7 cellular contexts compared by ENCODE assay signal in the genomic region with DNA sequence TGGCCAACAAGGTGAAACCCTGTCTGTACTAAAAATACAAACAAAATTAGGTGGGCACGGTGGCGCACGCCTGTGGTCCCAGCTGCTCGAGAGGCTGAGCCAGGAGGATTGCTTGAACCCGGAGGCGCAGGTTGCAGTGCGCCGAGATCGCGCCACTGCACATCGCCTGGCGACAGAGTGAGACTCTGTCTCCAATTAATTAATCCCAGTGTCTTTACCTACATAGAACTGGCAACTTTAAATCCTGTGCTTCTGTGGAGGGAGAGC. TPM values are rescaled to one million over a fixed set of nuclear protein-coding genes. Genes with fewer than 3 reads are reported as not detected.
DNase-seq lines count a peak whose midpoint lies in the region; ATAC-seq, FAIRE-seq and TF ChIP-seq lines count a peak whose summit lies in the region.
"Had no signal": no experiment of that assay in that cellular context is flagged by ENCODE, and none has a peak within 500 bp of the region (broad histone marks: within the 10 kb centered on the region; RNA-seq: fewer than 3 reads in every experiment).

No MANE protein-coding gene starts in this region.

- peak overlapping the region; percentile 95 for H3K27ac Mint-ChIP-seq in activated T-helper 17 cell treated with anti-CD3 and anti-CD28 coated beads, Interleukin-2, amount 50 U/mL, for 72 hours
- peak overlapping the region; percentile 93 to 94 for H3K27ac Mint-ChIP-seq in natural killer cell treated with Interleukin-12 subunit alpha and Interleukin-12 subunit beta and Interleukin-15 and Interleukin-18, amount 100 ng/mL, for 72 hours

- FAIRE-seq in RCC 7860 (lab: Jason Lieb, UNC) = no peak

- H3K36me3 ChIP-seq in GM06990 (ENCODE audit: control insufficient read depth, insufficient read depth, low read length) = peaks cover 6% of the 10 kb centered on the region

- peaks cover 21% of the 10 kb centered on the region for H3K36me3 Mint-ChIP-seq in activated T-helper 17 cell treated with anti-CD3 and anti-CD28 coated beads, Interleukin-2, amount 50 U/mL, for 72 hours (ENCODE audit: low read depth)
- H3K36me3 Mint-ChIP-seq in natural killer cell treated with Interleukin-12 subunit alpha and Interleukin-12 subunit beta and Interleukin-15 and Interleukin-18, amount 100 ng/mL, for 72 hours = no peaks in the 10 kb centered on the region

- no peak for TF ChIP-seq CTCF in GM06990 (IDR thresholded peaks at IDR 0.05; ENCODE audit: insufficient read depth, low read length, poor library complexity, severe bottlenecking)

- no peaks in the 10 kb centered on the region for H3K27me3 ChIP-seq in GM06990 (replicated peaks; ENCODE audit: control insufficient read depth, insufficient read depth, low read length)

- ATAC-seq in activated T-helper 17 cell treated with anti-CD3 and anti-CD28 coated beads, Interleukin-2, amount 50 U/mL, for 72 hours (replicated peaks) = no peak
- no peak for ATAC-seq in natural killer cell treated with Interleukin-12 subunit alpha and Interleukin-12 subunit beta and Interleukin-15 and Interleukin-18, amount 100 ng/mL, for 72 hours

- no peaks in the 10 kb centered on the region for H3K9me3 Mint-ChIP-seq in activated T-helper 17 cell treated with anti-CD3 and anti-CD28 coated beads, Interleukin-2, amount 50 U/mL, for 72 hours
- H3K9me3 Mint-ChIP-seq in natural killer cell treated with Interleukin-12 subunit alpha and Interleukin-12 subunit beta and Interleukin-15 and Interleukin-18, amount 100 ng/mL, for 72 hours = no peaks in the 10 kb centered on the region

- H3K4me1 Mint-ChIP-seq in activated T-helper 17 cell treated with anti-CD3 and anti-CD28 coated beads, Interleukin-2, amount 50 U/mL, for 72 hours = peaks cover 9% of the 10 kb centered on the region
- peaks cover 17 to 23% of the 10 kb centered on the region in 2 donors for H3K4me1 Mint-ChIP-seq in natural killer cell treated with Interleukin-12 subunit alpha and Interleukin-12 subunit beta and Interleukin-15 and Interleukin-18, amount 100 ng/mL, for 72 hours (ENCODE audit: low read depth in 2 of 2)

- H3K4me3 Mint-ChIP-seq in activated T-helper 17 cell treated with anti-CD3 and anti-CD28 coated beads, Interleukin-2, amount 50 U/mL, for 72 hours = peak overlapping the region; percentile 95
- peak overlapping the region; percentile 91 for H3K4me3 Mint-ChIP-seq in natural killer cell treated with Interleukin-12 subunit alpha and Interleukin-12 subunit beta and Interleukin-15 and Interleukin-18, amount 100 ng/mL, for 72 hours

- H3K4me3 ChIP-seq in GM06990 (replicated peaks; ENCODE audit: low read depth, low read length) = peak overlapping the region; percentile 97; the same call in 1 of the 2 replicates

- H3K27me3 Mint-ChIP-seq in activated T-helper 17 cell treated with anti-CD3 and anti-CD28 coated beads, Interleukin-2, amount 50 U/mL, for 72 hours = no peaks in the 10 kb centered on the region
- no peaks in the 10 kb centered on the region for H3K27me3 Mint-ChIP-seq in natural killer cell treated with Interleukin-12 subunit alpha and Interleukin-12 subunit beta and Interleukin-15 and Interleukin-18, amount 100 ng/mL, for 72 hours

- no peak for DNase-seq in GM06990 (ENCODE audit: extremely low read depth, insufficient read length)
- no peak for DNase-seq in natural killer cell treated with Interleukin-12 subunit alpha and Interleukin-12 subunit beta and Interleukin-15 and Interleukin-18, amount 100 ng/mL, for 72 hours (ENCODE audit: low spot score)
- DNase-seq in cerebellum (ENCODE audit: low spot score) = no peak
- DNase-seq in central memory CD4-positive, alpha-beta T cell = no peak
- no peak for DNase-seq in RCC 7860 (ENCODE audit: low spot score)
- DNase-seq: activated gamma-delta T cell had no signal

RNA-seq across cellular contexts. Expression of a gene that starts 1.5 kb away (rescaled TPM):
- total RNA-seq in activated T-helper 17 cell treated with anti-CD3 and anti-CD28 coated beads, Interleukin-2, amount 50 U/mL, for 72 hours = 100 to 1,000 TPM; 160 to 280 TPM
- total RNA-seq in natural killer cell treated with Interleukin-12 subunit alpha and Interleukin-12 subunit beta and Interleukin-15 and Interleukin-18, amount 100 ng/mL, for 72 hours = 100 to 1,000 TPM; 196 to 201 TPM
- total RNA-seq in cerebellum = 98.8 TPM

RNA-seq across cellular contexts. Expression of a gene that starts 8.7 kb away (rescaled TPM):
- not detected for total RNA-seq in activated T-helper 17 cell treated with anti-CD3 and anti-CD28 coated beads, Interleukin-2, amount 50 U/mL, for 72 hours
- total RNA-seq in natural killer cell treated with Interleukin-12 subunit alpha and Interleukin-12 subunit beta and Interleukin-15 and Interleukin-18, amount 100 ng/mL, for 72 hours = not detected
- total RNA-seq in cerebellum = not detected

RNA-seq across cellular contexts. Expression of a gene that starts 19.6 kb away (rescaled TPM):
- not detected for total RNA-seq in activated T-helper 17 cell treated with anti-CD3 and anti-CD28 coated beads, Interleukin-2, amount 50 U/mL, for 72 hours
- not detected for total RNA-seq in natural killer cell treated with Interleukin-12 subunit alpha and Interleukin-12 subunit beta and Interleukin-15 and Interleukin-18, amount 100 ng/mL, for 72 hours
- not detected for total RNA-seq in cerebellum

RNA-seq across cellular contexts. Expression of a gene that starts 26.2 kb away (rescaled TPM):
- total RNA-seq in activated T-helper 17 cell treated with anti-CD3 and anti-CD28 coated beads, Interleukin-2, amount 50 U/mL, for 72 hours = 100 to 1,000 TPM; 553 to 810 TPM
- total RNA-seq in natural killer cell treated with Interleukin-12 subunit alpha and Interleukin-12 subunit beta and Interleukin-15 and Interleukin-18, amount 100 ng/mL, for 72 hours = 1,000 to 10,000 TPM in 1 of 2 donors, 100 to 1,000 TPM in 1; 569 to 1,109 TPM
- 74.1 TPM for total RNA-seq in cerebellum

RNA-seq across cellular contexts. Expression of a gene that starts 38.4 kb away (rescaled TPM):
- total RNA-seq in activated T-helper 17 cell treated with anti-CD3 and anti-CD28 coated beads, Interleukin-2, amount 50 U/mL, for 72 hours = 1 to 10 TPM; 1.2 to 4.8 TPM
- total RNA-seq in natural killer cell treated with Interleukin-12 subunit alpha and Interleukin-12 subunit beta and Interleukin-15 and Interleukin-18, amount 100 ng/mL, for 72 hours = 10 to 100 TPM in 1 of 2 donors, under 1 TPM in 1; 0.53 to 21.5 TPM
- not detected for total RNA-seq in cerebellum
